In genomic region chr9:35546853-35547252, GRCh38 we compare ENCODE assay signal across 29 cellular contexts.
"Had no signal": no experiment of that assay in that cellular context is flagged by ENCODE, and none has a peak within 500 bp of the region (broad histone marks: within the 10 kb centered on the region; RNA-seq: fewer than 3 reads in every experiment).

No MANE protein-coding gene starts in this region.

- FAIRE-seq: TTC549 had no signal

- H3K9me3 Mint-ChIP-seq: activated CD4-positive, alpha-beta memory T cell treated with anti-CD3 and anti-CD28 coated beads, Interleukin-2, amount 10 ng/mL, durations not matched to agents 7 days and 5 days; activated naive CD4-positive, alpha-beta T cell treated with anti-CD3 and anti-CD28 coated beads, Interleukin-2, amount 10 ng/mL, durations not matched to agents 7 days and 5 days; activated naive CD8-positive, alpha-beta T cell treated with anti-CD3 and anti-CD28 coated beads for 36 hours; activated T-cell treated with anti-CD3 and anti-CD28 coated beads, Interleukin-2, amount 50 U/mL, for 72 hours; activated T-helper 2 cell treated with anti-CD3 and anti-CD28 coated beads, Interferon-gamma antibody, Interleukin-2, Interleukin-4, amounts not matched to agents 10 μg/mL and 5 μg/mL and 100 μg/mL, durations not matched to agents 14 hours and 24 hours and 36 hours had no signal

- H3K27ac Mint-ChIP-seq: activated CD4-positive, alpha-beta memory T cell treated with anti-CD3 and anti-CD28 coated beads, Interleukin-2, amount 10 ng/mL, durations not matched to agents 7 days and 5 days; activated CD4-positive, alpha-beta T cell treated with anti-CD3 and anti-CD28 coated beads for 36 hours; activated naive CD4-positive, alpha-beta T cell treated with anti-CD3 and anti-CD28 coated beads, Interleukin-2, amount 10 ng/mL, durations not matched to agents 7 days and 5 days; activated naive CD8-positive, alpha-beta T cell treated with anti-CD3 and anti-CD28 coated beads for 36 hours; activated T-cell treated with anti-CD3 and anti-CD28 coated beads, Interleukin-2, amount 50 U/mL, for 72 hours; activated T-helper 2 cell treated with anti-CD3 and anti-CD28 coated beads, Interferon-gamma antibody, Interleukin-2, Interleukin-4, amounts not matched to agents 10 μg/mL and 5 μg/mL and 100 μg/mL, durations not matched to agents 14 hours and 24 hours and 36 hours; T-helper 17 cell had no signal

- H3K4me3 ChIP-seq: MG63, Peyer's patch had no signal

- H3K9ac ChIP-seq: KMS-11 had no signal

- DNase-seq: activated CD4-positive, alpha-beta memory T cell treated with anti-CD3 and anti-CD28 coated beads, Interleukin-2, amount 10 ng/mL, durations not matched to agents 7 days and 5 days; activated CD4-positive, alpha-beta T cell treated with anti-CD3 and anti-CD28 coated beads for 36 hours; activated CD4-positive, alpha-beta T cell treated with anti-CD3 and anti-CD28 coated beads, Interleukin-2, amount 50 U/mL, for 1 hour; activated gamma-delta T cell treated with Interleukin-2 at 50 U/mL for 16 hours; activated naive CD4-positive, alpha-beta T cell treated with anti-CD3 and anti-CD28 coated beads, Interleukin-2, amount 10 ng/mL, durations not matched to agents 7 days and 5 days; activated naive CD8-positive, alpha-beta T cell treated with anti-CD3 and anti-CD28 coated beads for 36 hours; activated T-cell treated with anti-CD3 and anti-CD28 coated beads, Interleukin-2, amount 50 U/mL, for 72 hours; central memory CD4-positive, alpha-beta T cell; MV-4-11; NCI-H1092 treated with DMSO at 0.1 percent for 48 hours; NCI-H1417 treated with DMSO at 0.1 percent for 48 hours; NCI-H1694; NCI-H2029; NCI-H2107; NCI-H2171 treated with DMSO at 0.1 percent for 48 hours; NCI-H226; NCI-H510A; NCI-H526 treated with DMSO at 0.1 percent for 48 hours; NCI-H82; OCI-M1; Peyer's patch; SIG-M5; T-helper 17 cell; T-helper 9 cell had no signal

- H3K4me1 Mint-ChIP-seq: activated CD4-positive, alpha-beta memory T cell treated with anti-CD3 and anti-CD28 coated beads, Interleukin-2, amount 10 ng/mL, durations not matched to agents 7 days and 5 days; activated CD4-positive, alpha-beta T cell treated with anti-CD3 and anti-CD28 coated beads for 36 hours; activated naive CD4-positive, alpha-beta T cell treated with anti-CD3 and anti-CD28 coated beads, Interleukin-2, amount 10 ng/mL, durations not matched to agents 7 days and 5 days; activated naive CD8-positive, alpha-beta T cell treated with anti-CD3 and anti-CD28 coated beads for 36 hours had no signal

- H3K9me3 ChIP-seq: MG63, Peyer's patch had no signal

- H3K4me1 ChIP-seq: Peyer's patch had no signal

- H3K27me3 ChIP-seq: MG63, Peyer's patch had no signal

- H3K4me2 ChIP-seq: KMS-11 had no signal

- H3K27me3 Mint-ChIP-seq: activated CD4-positive, alpha-beta T cell treated with anti-CD3 and anti-CD28 coated beads for 36 hours; activated naive CD4-positive, alpha-beta T cell treated with anti-CD3 and anti-CD28 coated beads, Interleukin-2, amount 10 ng/mL, durations not matched to agents 7 days and 5 days; activated naive CD8-positive, alpha-beta T cell treated with anti-CD3 and anti-CD28 coated beads for 36 hours had no signal

- H3K27ac ChIP-seq: KMS-11, Peyer's patch, VCaP had no signal

- H3K36me3 Mint-ChIP-seq: activated naive CD4-positive, alpha-beta T cell treated with anti-CD3 and anti-CD28 coated beads, Interleukin-2, amount 10 ng/mL, durations not matched to agents 7 days and 5 days; activated naive CD8-positive, alpha-beta T cell treated with anti-CD3 and anti-CD28 coated beads for 36 hours had no signal

- ATAC-seq: activated CD4-positive, alpha-beta T cell treated with anti-CD3 and anti-CD28 coated beads for 36 hours; activated T-cell treated with anti-CD3 and anti-CD28 coated beads, Interleukin-2, amount 50 U/mL, for 72 hours; T-helper 17 cell had no signal

- H3K4me3 Mint-ChIP-seq: activated CD4-positive, alpha-beta memory T cell treated with anti-CD3 and anti-CD28 coated beads, Interleukin-2, amount 10 ng/mL, durations not matched to agents 7 days and 5 days; activated CD4-positive, alpha-beta T cell treated with anti-CD3 and anti-CD28 coated beads for 36 hours; activated naive CD4-positive, alpha-beta T cell treated with anti-CD3 and anti-CD28 coated beads, Interleukin-2, amount 10 ng/mL, durations not matched to agents 7 days and 5 days; activated naive CD8-positive, alpha-beta T cell treated with anti-CD3 and anti-CD28 coated beads for 36 hours; activated T-cell treated with anti-CD3 and anti-CD28 coated beads, Interleukin-2, amount 50 U/mL, for 72 hours; T-helper 17 cell had no signal
